Comparison of ENCODE assay signal across 33 cellular contexts in the genomic region with DNA sequence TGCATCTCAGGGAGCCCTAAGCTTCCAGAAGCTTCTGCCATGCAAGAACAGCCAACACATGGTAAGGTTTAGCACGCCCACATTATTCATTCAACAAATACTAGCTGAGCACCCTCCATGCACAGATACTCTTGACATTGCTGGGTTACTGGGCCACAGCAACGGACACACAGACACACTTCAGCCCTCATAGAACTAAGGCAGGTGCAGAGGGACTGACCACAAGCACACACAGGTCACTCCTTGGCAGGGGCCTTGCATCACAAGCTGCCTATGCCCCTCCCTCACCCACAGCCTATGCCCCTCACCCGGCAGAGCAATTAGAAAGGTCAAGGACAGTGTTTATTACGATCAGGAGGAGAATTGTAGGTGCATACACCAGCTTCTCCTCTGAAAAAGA. TPM values are rescaled to one million over a fixed set of nuclear protein-coding genes. Genes with fewer than 3 reads are reported as not detected.
"Had no signal": no experiment of that assay in that cellular context is flagged by ENCODE, and none has a peak within 500 bp of the region (broad histone marks: within the 10 kb centered on the region; RNA-seq: fewer than 3 reads in every experiment).

No MANE protein-coding gene starts in this region.

- DNase-seq: activated B cell treated with CpG ODN at 0.5 μM for 24 hours; activated CD4-positive, alpha-beta memory T cell treated with anti-CD3 and anti-CD28 coated beads, Interleukin-2, amount 10 ng/mL, durations not matched to agents 7 days and 5 days; activated CD4-positive, alpha-beta T cell treated with anti-CD3 and anti-CD28 coated beads for 4 hours; activated CD4-positive, alpha-beta T cell treated with anti-CD3 and anti-CD28 coated beads, Interleukin-2, amount 10 ng/mL, durations not matched to agents 24 days and 14 days; activated CD4-positive, alpha-beta T cell treated with anti-CD3 and anti-CD28 coated beads, Interleukin-2, amount 50 U/mL, for 1 hour; activated CD4-positive, alpha-beta T cell treated with anti-CD3 and anti-CD28 coated beads, Interleukin-2, amount 50 U/mL, for 4 hours; activated CD4-positive, CD25-positive, alpha-beta regulatory T cell treated with anti-CD3 and anti-CD28 coated beads, Interleukin-2, amount 50 U/mL, for 72 hours; activated CD8-positive, alpha-beta memory T cell treated with anti-CD3 and anti-CD28 coated beads for 24 hours; activated CD8-positive, alpha-beta memory T cell treated with anti-CD3 and anti-CD28 coated beads, Interleukin-2, amount 10 ng/mL, durations not matched to agents 7 days and 5 days; activated CD8-positive, alpha-beta memory T cell treated with anti-CD3 and anti-CD28 coated beads, Interleukin-2, amount 50 U/mL, for 48 hours; activated CD8-positive, alpha-beta T cell treated with anti-CD3 and anti-CD28 coated beads, Interleukin-2, amount 10 ng/mL, durations not matched to agents 7 days and 5 days; activated effector memory CD4-positive, alpha-beta T cell treated with Interleukin-2 at 50 U/mL for 16 hours; activated gamma-delta T cell; activated naive CD4-positive, alpha-beta T cell treated with anti-CD3 and anti-CD28 coated beads, Interleukin-2, amount 10 ng/mL, durations not matched to agents 7 days and 5 days; activated naive CD4-positive, alpha-beta T cell treated with Interleukin-2 at 50 U/mL for 16 hours; activated naive CD8-positive, alpha-beta T cell treated with anti-CD3 and anti-CD28 coated beads, Interleukin-2, amount 10 ng/mL, durations not matched to agents 7 days and 5 days; activated naive CD8-positive, alpha-beta T cell treated with anti-CD3 and anti-CD28 coated beads, Interleukin-2, amount 50 U/mL, for 24 hours; activated T-cell treated with anti-CD3 and anti-CD28 coated beads, Interleukin-2, amount 50 U/mL, for 24 hours; activated T-cell treated with anti-CD3 and anti-CD28 coated beads, Interleukin-2, amount 50 U/mL, for 48 hours; amygdala; anterior cingulate cortex; central memory CD4-positive, alpha-beta T cell; T-helper 1 cell; T-helper 2 cell; T-helper 9 cell had no signal

- H3K4me1 Mint-ChIP-seq: activated B cell treated with CpG ODN at 0.5 μM for 24 hours; activated CD4-positive, alpha-beta memory T cell treated with anti-CD3 and anti-CD28 coated beads, Interleukin-2, amount 10 ng/mL, durations not matched to agents 7 days and 5 days; activated naive CD4-positive, alpha-beta T cell treated with anti-CD3 and anti-CD28 coated beads, Interleukin-2, amount 10 ng/mL, durations not matched to agents 7 days and 5 days; activated naive CD4-positive, alpha-beta T cell treated with anti-CD3 and anti-CD28 coated beads, Interleukin-2, amount 50 U/mL, for 24 hours had no signal

- H3K27ac Mint-ChIP-seq: activated B cell treated with CpG ODN at 0.5 μM for 24 hours; activated CD4-positive, alpha-beta memory T cell treated with anti-CD3 and anti-CD28 coated beads, Interleukin-2, amount 10 ng/mL, durations not matched to agents 7 days and 5 days; activated CD4-positive, alpha-beta T cell treated with anti-CD3 and anti-CD28 coated beads, Interleukin-2, amount 10 ng/mL, durations not matched to agents 24 days and 14 days; activated CD8-positive, alpha-beta memory T cell treated with anti-CD3 and anti-CD28 coated beads, Interleukin-2, amount 10 ng/mL, durations not matched to agents 7 days and 5 days; activated CD8-positive, alpha-beta T cell treated with anti-CD3 and anti-CD28 coated beads, Interleukin-2, amount 10 ng/mL, durations not matched to agents 7 days and 5 days; activated naive CD4-positive, alpha-beta T cell treated with anti-CD3 and anti-CD28 coated beads, Interleukin-2, amount 10 ng/mL, durations not matched to agents 7 days and 5 days; activated naive CD4-positive, alpha-beta T cell treated with anti-CD3 and anti-CD28 coated beads, Interleukin-2, amount 50 U/mL, for 24 hours; activated naive CD8-positive, alpha-beta T cell; activated naive CD8-positive, alpha-beta T cell treated with anti-CD3 and anti-CD28 coated beads, Interleukin-2, amount 10 ng/mL, durations not matched to agents 7 days and 5 days; activated naive CD8-positive, alpha-beta T cell treated with anti-CD3 and anti-CD28 coated beads, Interleukin-2, amount 50 U/mL, for 24 hours; activated T-cell treated with anti-CD3 and anti-CD28 coated beads, Interleukin-2, amount 50 U/mL, for 24 hours; activated T-helper 2 cell treated with anti-CD3 and anti-CD28 coated beads, Interferon-gamma antibody, Interleukin-2, Interleukin-4, amounts not matched to agents 10 μg/mL and 5 μg/mL and 100 μg/mL, durations not matched to agents 14 hours and 24 hours and 36 hours; brain; T-helper 1 cell treated with Interleukin-12 subunit alpha and Interleukin-12 subunit beta and Interleukin-4 antibody, amounts not matched to agents 30 μg/mL and 1 μg/mL, for 36 hours; T-helper 2 cell treated with Interferon-gamma antibody and Interleukin-4, amounts not matched to agents 5 μg/mL and 100 μg/mL, for 36 hours had no signal

- H3K36me3 ChIP-seq: ascending aorta had no signal

- H3K4me3 ChIP-seq: ascending aorta had no signal

- H3K9me3 ChIP-seq: ascending aorta had no signal

- H3K9me3 Mint-ChIP-seq: activated B cell treated with CpG ODN at 0.5 μM for 24 hours; activated CD4-positive, alpha-beta memory T cell treated with anti-CD3 and anti-CD28 coated beads, Interleukin-2, amount 10 ng/mL, durations not matched to agents 7 days and 5 days; activated CD4-positive, alpha-beta T cell treated with anti-CD3 and anti-CD28 coated beads, Interleukin-2, amount 10 ng/mL, durations not matched to agents 24 days and 14 days; activated naive CD4-positive, alpha-beta T cell treated with anti-CD3 and anti-CD28 coated beads, Interleukin-2, amount 10 ng/mL, durations not matched to agents 7 days and 5 days; activated naive CD4-positive, alpha-beta T cell treated with anti-CD3 and anti-CD28 coated beads, Interleukin-2, amount 50 U/mL, for 24 hours; activated naive CD8-positive, alpha-beta T cell treated with anti-CD3 and anti-CD28 coated beads, Interleukin-2, amount 10 ng/mL, durations not matched to agents 7 days and 5 days; activated naive CD8-positive, alpha-beta T cell treated with anti-CD3 and anti-CD28 coated beads, Interleukin-2, amount 50 U/mL, for 24 hours; activated T-cell treated with anti-CD3 and anti-CD28 coated beads, Interleukin-2, amount 50 U/mL, for 24 hours; activated T-helper 2 cell treated with anti-CD3 and anti-CD28 coated beads, Interferon-gamma antibody, Interleukin-2, Interleukin-4, amounts not matched to agents 10 μg/mL and 5 μg/mL and 100 μg/mL, durations not matched to agents 14 hours and 24 hours and 36 hours; T-helper 1 cell treated with Interleukin-12 subunit alpha and Interleukin-12 subunit beta and Interleukin-4 antibody, amounts not matched to agents 30 μg/mL and 1 μg/mL, for 36 hours; T-helper 2 cell treated with Interferon-gamma antibody and Interleukin-4, amounts not matched to agents 5 μg/mL and 100 μg/mL, for 36 hours had no signal

- H3K27me3 Mint-ChIP-seq: activated B cell treated with CpG ODN at 0.5 μM for 24 hours; activated naive CD4-positive, alpha-beta T cell treated with anti-CD3 and anti-CD28 coated beads, Interleukin-2, amount 50 U/mL, for 24 hours; brain had no signal

- ATAC-seq: activated CD8-positive, alpha-beta memory T cell treated with anti-CD3 and anti-CD28 coated beads, Interleukin-2, amount 10 ng/mL, durations not matched to agents 7 days and 5 days; activated CD8-positive, alpha-beta T cell treated with anti-CD3 and anti-CD28 coated beads, Interleukin-2, amount 10 ng/mL, durations not matched to agents 7 days and 5 days; activated naive CD8-positive, alpha-beta T cell treated with anti-CD3 and anti-CD28 coated beads, Interleukin-2, amount 50 U/mL, for 24 hours had no signal

- H3K4me3 Mint-ChIP-seq: activated B cell treated with CpG ODN at 0.5 μM for 24 hours; activated CD4-positive, alpha-beta memory T cell treated with anti-CD3 and anti-CD28 coated beads, Interleukin-2, amount 10 ng/mL, durations not matched to agents 7 days and 5 days; activated CD4-positive, alpha-beta T cell treated with anti-CD3 and anti-CD28 coated beads, Interleukin-2, amount 10 ng/mL, durations not matched to agents 24 days and 14 days; activated CD8-positive, alpha-beta memory T cell treated with anti-CD3 and anti-CD28 coated beads, Interleukin-2, amount 10 ng/mL, durations not matched to agents 7 days and 5 days; activated CD8-positive, alpha-beta T cell treated with anti-CD3 and anti-CD28 coated beads, Interleukin-2, amount 10 ng/mL, durations not matched to agents 7 days and 5 days; activated naive CD4-positive, alpha-beta T cell treated with anti-CD3 and anti-CD28 coated beads, Interleukin-2, amount 10 ng/mL, durations not matched to agents 7 days and 5 days; activated naive CD4-positive, alpha-beta T cell treated with anti-CD3 and anti-CD28 coated beads, Interleukin-2, amount 50 U/mL, for 24 hours; activated naive CD8-positive, alpha-beta T cell; activated naive CD8-positive, alpha-beta T cell treated with anti-CD3 and anti-CD28 coated beads, Interleukin-2, amount 10 ng/mL, durations not matched to agents 7 days and 5 days; activated naive CD8-positive, alpha-beta T cell treated with anti-CD3 and anti-CD28 coated beads, Interleukin-2, amount 50 U/mL, for 24 hours; activated T-cell treated with anti-CD3 and anti-CD28 coated beads, Interleukin-2, amount 50 U/mL, for 24 hours; brain; T-helper 1 cell treated with Interleukin-12 subunit alpha and Interleukin-12 subunit beta and Interleukin-4 antibody, amounts not matched to agents 30 μg/mL and 1 μg/mL, for 36 hours; T-helper 2 cell treated with Interferon-gamma antibody and Interleukin-4, amounts not matched to agents 5 μg/mL and 100 μg/mL, for 36 hours had no signal

- H3K27ac ChIP-seq: ascending aorta, VCaP had no signal

- H3K27me3 ChIP-seq: ascending aorta had no signal

- H3K36me3 Mint-ChIP-seq: activated CD8-positive, alpha-beta memory T cell treated with anti-CD3 and anti-CD28 coated beads, Interleukin-2, amount 10 ng/mL, durations not matched to agents 7 days and 5 days; activated naive CD4-positive, alpha-beta T cell treated with anti-CD3 and anti-CD28 coated beads, Interleukin-2, amount 10 ng/mL, durations not matched to agents 7 days and 5 days; activated naive CD4-positive, alpha-beta T cell treated with anti-CD3 and anti-CD28 coated beads, Interleukin-2, amount 50 U/mL, for 24 hours; activated naive CD8-positive, alpha-beta T cell; activated naive CD8-positive, alpha-beta T cell treated with anti-CD3 and anti-CD28 coated beads, Interleukin-2, amount 10 ng/mL, durations not matched to agents 7 days and 5 days; brain had no signal

RNA-seq across cellular contexts. Expression of a gene that starts 15.8 kb away (rescaled TPM):
- total RNA-seq: activated B cell treated with CpG ODN at 0.5 μM for 24 hours; activated CD4-positive, alpha-beta T cell treated with anti-CD3 and anti-CD28 coated beads, Interleukin-2, amount 10 ng/mL, durations not matched to agents 24 days and 14 days; ascending aorta had no signal
